In genomic region chr11:13503393-13503792, GRCh38 we compare ENCODE assay signal across 26 cellular contexts. TPM values are rescaled to one million over a fixed set of nuclear protein-coding genes. Genes with fewer than 3 reads are reported as not detected.
"Had no signal": no experiment of that assay in that cellular context is flagged by ENCODE, and none has a peak within 500 bp of the region (broad histone marks: within the 10 kb centered on the region; RNA-seq: fewer than 3 reads in every experiment).

No MANE protein-coding gene starts in this region.

- H3K27me3 ChIP-seq: MG63 had no signal

- ATAC-seq: HepG2, Panc1, PC-3 had no signal

- H3K9me3 ChIP-seq: MG63, SK-N-SH had no signal

- DNase-seq: IMR-90, Karpas-422, KG1, MG63, NCI-H1092, NCI-H1105 treated with DMSO at 0.1 percent for 48 hours, NCI-H1417 treated with DMSO at 0.1 percent for 48 hours, NCI-H146, NCI-H1694 treated with DMSO at 0.1 percent for 48 hours, NCI-H1930, NCI-H2081, NCI-H2107, NCI-H2227 treated with DMSO at 0.1 percent for 48 hours, NCI-H524, NCI-H69, NCI-H774, PC-3, SHP77, SK-N-SH had no signal

- H3K4me3 ChIP-seq: MG63 had no signal

- H3K27ac ChIP-seq: RWPE1 had no signal

- H3K36me3 ChIP-seq: MG63 had no signal

RNA-seq across cellular contexts. Expression of gene PTH, which starts 7.6 kb away (rescaled TPM):
- total RNA-seq: HepG2, HT1080, IMR-90, NCI-H460, OCI-LY7, PC-3, SK-MEL-5 had no signal
